12 cellular contexts compared by ENCODE assay signal in genomic region chr12:53365245-53365904, GRCh38. TPM values are rescaled to one million over a fixed set of nuclear protein-coding genes. Genes with fewer than 3 reads are reported as not detected.
A peak's percentile ranks its signal among the peaks of the same experiment; 100 is the strongest.
DNase-seq lines count a peak whose midpoint lies in the region; ATAC-seq and TF ChIP-seq lines count a peak whose summit lies in the region.
"Had no signal": no experiment of that assay in that cellular context is flagged by ENCODE, and none has a peak within 500 bp of the region (broad histone marks: within the 10 kb centered on the region; RNA-seq: fewer than 3 reads in every experiment).

No MANE protein-coding gene starts in this region.

- H3K27me3 ChIP-seq in left ventricle myocardium inferior (ENCODE audit: low read depth) (no peaks in the 10 kb centered on the region), vagina (no peaks in the 10 kb centered on the region)
- H3K27me3 ChIP-seq: Peyer's patch had no signal

- peaks cover 12% of the 10 kb centered on the region for H3K4me1 Mint-ChIP-seq in T-helper 2 cell treated with Interferon-gamma antibody and Interleukin-4, amounts not matched to agents 5 μg/mL and 100 μg/mL, for 36 hours (ENCODE audit: low read depth)
- peaks cover 13% of the 10 kb centered on the region for H3K4me1 Mint-ChIP-seq in activated CD8-positive, alpha-beta T cell treated with anti-CD3 and anti-CD28 coated beads for 36 hours (ENCODE audit: low read depth)

- TF ChIP-seq CTCF in activated CD8-positive, alpha-beta T cell treated with anti-CD3 and anti-CD28 coated beads for 36 hours (IDR thresholded peaks at IDR 0.05) = no peak
- TF ChIP-seq CTCF in left ventricle myocardium inferior (IDR thresholded peaks at IDR 0.05; ENCODE audit: borderline replicate concordance) (no peak), vagina (IDR thresholded peaks at IDR 0.05) (no peak)

- no peaks in the 10 kb centered on the region for H3K9me3 Mint-ChIP-seq in T-helper 2 cell treated with Interferon-gamma antibody and Interleukin-4, amounts not matched to agents 5 μg/mL and 100 μg/mL, for 36 hours
- H3K9me3 Mint-ChIP-seq in activated CD8-positive, alpha-beta T cell treated with anti-CD3 and anti-CD28 coated beads for 36 hours = no peaks in the 10 kb centered on the region

- no peaks in the 10 kb centered on the region for H3K9me3 ChIP-seq in left ventricle myocardium inferior (replicated peaks)
- H3K9me3 ChIP-seq in vagina = no peaks in the 10 kb centered on the region
- H3K9me3 ChIP-seq: Peyer's patch had no signal

- DNase-seq in T-helper 2 cell treated with Interferon-gamma antibody and Interleukin-4, amounts not matched to agents 5 μg/mL and 100 μg/mL, for 36 hours (ENCODE audit: low spot score) = no peak
- DNase-seq in T-helper 2 cell = no peak
- DNase-seq in activated CD8-positive, alpha-beta T cell treated with anti-CD3 and anti-CD28 coated beads for 36 hours = no peak
- DNase-seq in left ventricle myocardium inferior = no peak
- peak; percentile 51 for DNase-seq in stromal cell of bone marrow (ENCODE audit: low read depth)
- DNase-seq in vagina (ENCODE audit: extremely low spot score in 2 of 2) = no peak
- DNase-seq: activated CD8-positive, alpha-beta memory T cell treated with anti-CD3 and anti-CD28 coated beads for 24 hours had no signal

- H3K27ac Mint-ChIP-seq in T-helper 2 cell treated with Interferon-gamma antibody and Interleukin-4, amounts not matched to agents 5 μg/mL and 100 μg/mL, for 36 hours = peak overlapping the region; percentile 63
- H3K27ac Mint-ChIP-seq in activated CD8-positive, alpha-beta T cell treated with anti-CD3 and anti-CD28 coated beads for 36 hours = peak overlapping the region; percentile 83

- H3K27ac ChIP-seq in left ventricle myocardium inferior (replicated peaks) (peak overlapping the region; percentile 27), vagina (no peak overlapping the region)

- no peak overlapping the region for H3K4me3 ChIP-seq in left ventricle myocardium inferior
- H3K4me3 ChIP-seq in vagina = no peak overlapping the region
- H3K4me3 ChIP-seq: Peyer's patch had no signal

- H3K4me3 Mint-ChIP-seq in T-helper 2 cell treated with Interferon-gamma antibody and Interleukin-4, amounts not matched to agents 5 μg/mL and 100 μg/mL, for 36 hours = no peak overlapping the region
- no peak overlapping the region for H3K4me3 Mint-ChIP-seq in activated CD8-positive, alpha-beta T cell treated with anti-CD3 and anti-CD28 coated beads for 36 hours

- ATAC-seq in activated CD8-positive, alpha-beta T cell treated with anti-CD3 and anti-CD28 coated beads for 36 hours = peak; percentile 61
- ATAC-seq in GM21526 (IDR thresholded peaks at IDR 0.05; ENCODE audit: low FRiP score, unreplicated experiment) (no peak), HG02981 (IDR thresholded peaks at IDR 0.05; ENCODE audit: unreplicated experiment) (no peak)

- POLR2A ChIA-PET in activated CD8-positive, alpha-beta T cell treated with anti-CD3 and anti-CD28 coated beads for 36 hours (lab: Charles Lee) = interaction anchor here (0.7 kb wide), 1 partner anchor 17 kb away, joined by 3 read pairs; no protein-coding TSS in a partner anchor

- TF ChIP-seq POLR2A in vagina (IDR thresholded peaks at IDR 0.05) = no peak

- H3K36me3 ChIP-seq in left ventricle myocardium inferior = no peaks in the 10 kb centered on the region
- no peaks in the 10 kb centered on the region for H3K36me3 ChIP-seq in vagina
- H3K36me3 ChIP-seq: Peyer's patch had no signal

- CTCF ChIA-PET in activated CD8-positive, alpha-beta T cell treated with anti-CD3 and anti-CD28 coated beads for 36 hours (lab: Charles Lee) = interaction anchor here (1.0 to 2.3 kb wide), 5 partner anchors 9 to 56 kb away, joined by 3 to 13 read pairs (median 5); no protein-coding TSS in a partner anchor

- intact Hi-C loops in activated CD8-positive, alpha-beta T cell treated with anti-CD3 and anti-CD28 coated beads for 36 hours (cut with micrococcal nuclease) = no loop called here
- intact Hi-C loops in left ventricle myocardium inferior (cut with micrococcal nuclease) = no loop called here
- intact Hi-C loops in vagina (cut with DNase I) = no loop called here

- H3K4me1 ChIP-seq in left ventricle myocardium inferior (peaks cover 3% of the 10 kb centered on the region), vagina (peaks cover 16% of the 10 kb centered on the region)

- H3K36me3 Mint-ChIP-seq in T-helper 2 cell treated with Interferon-gamma antibody and Interleukin-4, amounts not matched to agents 5 μg/mL and 100 μg/mL, for 36 hours (ENCODE audit: low read depth) = no peaks in the 10 kb centered on the region
- no peaks in the 10 kb centered on the region for H3K36me3 Mint-ChIP-seq in activated CD8-positive, alpha-beta T cell treated with anti-CD3 and anti-CD28 coated beads for 36 hours (ENCODE audit: low read depth)

- no peaks in the 10 kb centered on the region for H3K27me3 Mint-ChIP-seq in T-helper 2 cell treated with Interferon-gamma antibody and Interleukin-4, amounts not matched to agents 5 μg/mL and 100 μg/mL, for 36 hours (ENCODE audit: low read depth)
- H3K27me3 Mint-ChIP-seq in activated CD8-positive, alpha-beta T cell treated with anti-CD3 and anti-CD28 coated beads for 36 hours = no peaks in the 10 kb centered on the region

RNA-seq across cellular contexts. Expression of gene SP1, which starts 14.6 kb away (rescaled TPM):
- total RNA-seq in activated CD8-positive, alpha-beta T cell treated with anti-CD3 and anti-CD28 coated beads for 36 hours = 10 to 100 TPM; 67.2 to 70.3 TPM
- total RNA-seq in left ventricle myocardium inferior (27.4 TPM), vagina (76.1 TPM)

RNA-seq across cellular contexts. Expression of gene SP7, which starts 29.2 kb away (rescaled TPM):
- total RNA-seq in activated CD8-positive, alpha-beta T cell treated with anti-CD3 and anti-CD28 coated beads for 36 hours = not detected
- total RNA-seq in left ventricle myocardium inferior (not detected), vagina (not detected)
- total RNA-seq: A673, liver, Peyer's patch had no signal

RNA-seq across cellular contexts. Expression of gene AAAS, which starts 44.0 kb away (rescaled TPM):
- total RNA-seq in activated CD8-positive, alpha-beta T cell treated with anti-CD3 and anti-CD28 coated beads for 36 hours = 10 to 100 TPM; 81.3 to 87.6 TPM
- total RNA-seq in left ventricle myocardium inferior (45.1 TPM), vagina (30.9 TPM)

RNA-seq across cellular contexts. Expression of gene AMHR2, which starts 58.3 kb away (rescaled TPM):
- total RNA-seq in activated CD8-positive, alpha-beta T cell treated with anti-CD3 and anti-CD28 coated beads for 36 hours = not detected
- 0.36 TPM for total RNA-seq in left ventricle myocardium inferior
- 1.2 TPM for total RNA-seq in vagina
- total RNA-seq: A673 had no signal
